Comparison of ENCODE assay signal across 8 cellular contexts in genomic region chr9:38619556-38620447, GRCh38. TPM values are rescaled to one million over a fixed set of nuclear protein-coding genes. Genes with fewer than 3 reads are reported as not detected.
DNase-seq lines count a peak whose midpoint lies in the region; ATAC-seq, FAIRE-seq and TF ChIP-seq lines count a peak whose summit lies in the region.

No MANE protein-coding gene starts in this region.

- H3K9me3 ChIP-seq in PC-3 (ENCODE audit: low read length) (no peaks in the 10 kb centered on the region), astrocyte (ENCODE audit: insufficient read depth, low read depth, low read length) (no peaks in the 10 kb centered on the region), keratinocyte (ENCODE audit: control insufficient read depth, low read depth, low read length) (no peaks in the 10 kb centered on the region)

- H3K4me3 Mint-ChIP-seq in astrocyte (ENCODE audit: unreplicated experiment), result peak overlapping the region; percentile 92

- H3K79me2 ChIP-seq in PC-3 (ENCODE audit: low read length), result peaks cover 23% of the 10 kb centered on the region
- H3K79me2 ChIP-seq in astrocyte (ENCODE audit: insufficient read depth, low read length), result no peaks in the 10 kb centered on the region
- H3K79me2 ChIP-seq in keratinocyte (ENCODE audit: control insufficient read depth, insufficient read depth, low read length), result no peaks in the 10 kb centered on the region

- H3K36me3 ChIP-seq in PC-3 (ENCODE audit: low read depth, low read length) (no peaks in the 10 kb centered on the region), astrocyte (ENCODE audit: insufficient read depth, low read length) (no peaks in the 10 kb centered on the region), keratinocyte (ENCODE audit: control insufficient read depth in 2 of 2, extremely low read depth in 1 of 2, insufficient read depth in 2 of 2, low read length in 2 of 2) (no peaks in the 10 kb centered on the region)

- dilution Hi-C loops in keratinocyte (cut with MboI; ENCODE audit: extremely low pct_ligation_motif_present, low sequenced_read_pairs), result no loop called here

- H3K27me3 ChIP-seq in PC-3 (ENCODE audit: low read length), result no peaks in the 10 kb centered on the region
- peaks cover 30% of the 10 kb centered on the region for H3K27me3 ChIP-seq in astrocyte (ENCODE audit: insufficient read depth, low read length)
- H3K27me3 ChIP-seq in keratinocyte (ENCODE audit: control insufficient read depth, extremely low read depth, insufficient read depth, low read length), result peaks cover 8% of the 10 kb centered on the region

- BruUV-seq in PC-3 (replicated peaks; lab: Mats Ljungman, UMichigan), result no TSS peak

- no peak overlapping the region for H3K27ac Mint-ChIP-seq in astrocyte (ENCODE audit: unreplicated experiment)

- H3K4me3 ChIP-seq in PC-3 (ENCODE audit: low read length) (peak overlapping the region; percentile 82), astrocyte (ENCODE audit: insufficient read depth, low read depth, low read length) (peak overlapping the region; percentile 57), keratinocyte (ENCODE audit: control insufficient read depth in 2 of 3, extremely low read depth in 1 of 3, insufficient read depth in 2 of 3, low read depth in 1 of 3, low read length in 3 of 3) (peak overlapping the region; percentile 65 to 78 (median 76))

- H2AFZ ChIP-seq in PC-3 (ENCODE audit: low read length), result peak overlapping the region; percentile 89
- peak overlapping the region; percentile 90 for H2AFZ ChIP-seq in astrocyte (ENCODE audit: low read depth, low read length)
- peak overlapping the region; percentile 87 for H2AFZ ChIP-seq in keratinocyte (ENCODE audit: control insufficient read depth, low read length)

- no peak for TF ChIP-seq CTCF in PC-3 (conservative IDR thresholded peaks at IDR 0.05; ENCODE audit: low read depth, low read length)
- TF ChIP-seq CTCF in astrocyte (IDR thresholded peaks at IDR 0.05; ENCODE audit: insufficient read depth, low read depth, low read length), result no peak
- no peak for TF ChIP-seq CTCF in keratinocyte (optimal IDR thresholded peaks at IDR 0.05 in 1 of 3, IDR thresholded peaks at IDR 0.05 in 1 of 3, conservative IDR thresholded peaks at IDR 0.05 in 1 of 3; ENCODE audit: extremely low read depth in 1 of 3, insufficient read depth in 2 of 3, low read length in 3 of 3)

- FAIRE-seq in astrocyte (lab: Jason Lieb, UNC) (no peak), keratinocyte (lab: Jason Lieb, UNC) (no peak)

- no peaks in the 10 kb centered on the region for H3F3A ChIP-seq in PC-3 (ENCODE audit: low read length, unreplicated experiment)

- H3K27ac ChIP-seq in PC-3 (ENCODE audit: low read length) (peak overlapping the region; percentile 72; the same call in 1 of the 2 replicates), astrocyte (ENCODE audit: low read depth, low read length) (no peak overlapping the region), keratinocyte (ENCODE audit: control insufficient read depth, insufficient read depth, low read length) (no peak overlapping the region)

- no peaks in the 10 kb centered on the region for H3K9me2 ChIP-seq in PC-3 (replicated peaks; ENCODE audit: low read length)

- peak overlapping the region; percentile 80 for H3K9ac ChIP-seq in PC-3 (ENCODE audit: low read length)
- H3K9ac ChIP-seq in astrocyte (ENCODE audit: low read length), result peak overlapping the region; percentile 63
- peak overlapping the region; percentile 72 for H3K9ac ChIP-seq in keratinocyte (ENCODE audit: control insufficient read depth, extremely low read depth, insufficient read depth, low read length)

- DNase-seq in DMS153 (lab: John Stamatoyannopoulos, UW), result peak; percentile 9
- peak; percentile 14 for DNase-seq in PC-3
- DNase-seq in astrocyte (ENCODE audit: low read depth), result no peak
- DNase-seq in keratinocyte (ENCODE audit: low read depth, low spot score), result no peak
- DNase-seq in stimulated activated CD4-positive, alpha-beta T cell treated with anti-CD3 and anti-CD28 coated beads, Interleukin-15, amount 100 ng/mL, for 48 hours (ENCODE audit: low read depth in 2 of 2), result peak; percentile 6 to 13
- no peak for DNase-seq in AML-193 (lab: John Stamatoyannopoulos, UW)

- H3K36me3 Mint-ChIP-seq in astrocyte (ENCODE audit: low read depth, unreplicated experiment), result peaks cover 2% of the 10 kb centered on the region

- H3K9me1 ChIP-seq in keratinocyte (ENCODE audit: control insufficient read depth, extremely low read depth, insufficient read depth, low read length), result no peaks in the 10 kb centered on the region

- peaks cover 23% of the 10 kb centered on the region for H3K27me3 Mint-ChIP-seq in astrocyte (ENCODE audit: low read depth, unreplicated experiment)

- ATAC-seq in PC-3, result peak; percentile 5; the same call in 1 of the 2 replicates
- no peak for ATAC-seq in HG03439 (IDR thresholded peaks at IDR 0.05; ENCODE audit: unreplicated experiment)
- no peak for ATAC-seq in HG03159 (IDR thresholded peaks at IDR 0.05; ENCODE audit: unreplicated experiment)

- H4K20me1 ChIP-seq in PC-3 (ENCODE audit: low read length), result no peaks in the 10 kb centered on the region
- no peaks in the 10 kb centered on the region for H4K20me1 ChIP-seq in astrocyte (ENCODE audit: insufficient read depth, low read length)
- H4K20me1 ChIP-seq in keratinocyte (ENCODE audit: control insufficient read depth, extremely low read depth, insufficient read depth, low read length), result no peaks in the 10 kb centered on the region

- peak overlapping the region; percentile 96 for H3K4me2 ChIP-seq in PC-3 (ENCODE audit: low read length)
- H3K4me2 ChIP-seq in astrocyte (ENCODE audit: low read length), result peak overlapping the region; percentile 93
- H3K4me2 ChIP-seq in keratinocyte (ENCODE audit: control insufficient read depth, extremely low read depth, insufficient read depth, low read depth, low read length), result peak overlapping the region; percentile 89

- intact Hi-C loops in PC-3 (cut with micrococcal nuclease), result loop anchor here (10.0 kb wide), 1 partner anchor 55 kb away; no protein-coding TSS in a partner anchor

- peaks cover 4% of the 10 kb centered on the region; the same call in 1 of the 2 replicates for H3K4me1 ChIP-seq in PC-3 (ENCODE audit: insufficient read depth, low read length)
- peaks cover 11% of the 10 kb centered on the region for H3K4me1 ChIP-seq in astrocyte (ENCODE audit: insufficient read depth, low read length)
- peaks cover 5% of the 10 kb centered on the region for H3K4me1 ChIP-seq in keratinocyte (ENCODE audit: control insufficient read depth, extremely low read depth, insufficient read depth, low read length)

- peaks cover 2% of the 10 kb centered on the region for H3K9me3 Mint-ChIP-seq in astrocyte (ENCODE audit: unreplicated experiment)

- CTCF ChIA-PET in PC-3 (lab: Charles Lee), result no interaction called here

- no peaks in the 10 kb centered on the region for H3K4me1 Mint-ChIP-seq in astrocyte (ENCODE audit: low read depth, unreplicated experiment)

- POLR2A ChIA-PET in PC-3 (lab: Charles Lee; ENCODE audit: unreplicated experiment), result interaction anchor here (0.6 kb wide), 1 partner anchor 91 kb away, joined by 7 read pairs; no protein-coding TSS in a partner anchor

RNA-seq across cellular contexts. Expression of gene ANKRD18A, which starts 0.6 kb away (rescaled TPM):
- total RNA-seq in PC-3 (2014; rRNA removed) (2.2 and 3.4 TPM in 2 replicates), astrocyte (4.0 and 11.7 TPM in 2 replicates)
- polyA plus RNA-seq in keratinocyte, result 1.7 to 4.5 TPM (median 4.0 TPM) in 3 replicates
- polyA plus RNA-seq in keratinocyte (2011; ENCODE audit: low read depth), result 7.6 TPM
- 0.23 and 1.00 TPM in 2 replicates for polyA plus RNA-seq in keratinocyte (2011; cell fraction: cytosol; rRNA removed)
- polyA plus RNA-seq in keratinocyte (2011; cell fraction: nucleus; rRNA removed), result 6.3 and 10.7 TPM in 2 replicates
- polyA plus RNA-seq in keratinocyte (2012; ENCODE audit: low replicate concordance), result 3.4 and 3.9 TPM in 2 replicates
- polyA minus RNA-seq in keratinocyte, result 1.1 to 3.4 TPM (median 1.7 TPM) in 3 replicates
- not detected for polyA minus RNA-seq in keratinocyte (2011; cell fraction: cytosol; rRNA and poly(A)+ RNA removed)
- polyA minus RNA-seq in keratinocyte (2011; cell fraction: nucleus; rRNA and poly(A)+ RNA removed), result 6.3 and 17.7 TPM in 2 replicates

Comparison
In these comparisons a context has a peak if more than half of its experiments do, and no peak if none do; other contexts are left out.
1. DNase-seq: peak in DMS153 (single experiment), PC-3 (single experiment) and stimulated activated CD4-positive, alpha-beta T cell treated with anti-CD3 and anti-CD28 coated beads, Interleukin-15, amount 100 ng/mL, for 48 hours (2 of 2); none in astrocyte (single experiment), keratinocyte (single experiment) and AML-193 (0 of 2).
2. Peak in every context shown above with its lines, with median percentiles within 50 percentile points of each other: H2AFZ ChIP-seq, H3K4me2 ChIP-seq, H3K4me3 ChIP-seq and H3K9ac ChIP-seq.